In the genomic region with DNA sequence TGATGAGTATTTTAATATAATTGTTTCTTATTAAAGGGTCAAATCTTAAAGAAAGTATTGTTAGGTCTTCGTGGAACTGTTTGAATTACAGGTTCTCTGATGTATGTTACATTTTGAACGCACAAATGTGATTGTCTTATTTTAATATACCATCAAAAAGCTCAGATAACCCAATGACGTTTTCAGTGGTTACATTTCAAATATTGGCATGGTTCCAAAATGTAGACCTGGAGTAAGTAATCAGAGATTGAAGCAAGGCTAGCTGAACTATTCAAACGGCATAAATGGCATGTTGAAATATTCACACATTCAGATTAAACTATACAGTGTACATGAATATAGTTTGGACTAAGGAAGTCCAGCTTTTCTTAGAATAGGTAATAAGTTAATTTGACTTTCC, we compare ENCODE assay signal across 22 cellular contexts.
"Had no signal": no experiment of that assay in that cellular context is flagged by ENCODE, and none has a peak within 500 bp of the region (broad histone marks: within the 10 kb centered on the region; RNA-seq: fewer than 3 reads in every experiment).

No MANE protein-coding gene starts in this region.

- H3K4me3 ChIP-seq: hepatocyte, left ventricle myocardium inferior, lower lobe of right lung, spleen, tibial artery, upper lobe of left lung, uterus had no signal

- H3K36me3 ChIP-seq: left ventricle myocardium inferior, lower lobe of right lung, spleen, tibial artery, upper lobe of left lung, uterus had no signal

- ATAC-seq: left cardiac atrium; lower lobe of right lung; natural killer cell; sciatic nerve; stimulated activated memory B cell treated with anti-CD40 and anti-IgM and Interleukin-4, amounts not matched to agents 10 μg/mL and 1 μg/mL and 100 μg/mL, for 72 hours had no signal

- H3K9me3 Mint-ChIP-seq: memory B cell; mesothelial cell of epicardium; natural killer cell; neural crest cell; stimulated activated memory B cell treated with anti-CD40 and anti-IgM and Interleukin-4, amounts not matched to agents 10 μg/mL and 1 μg/mL and 100 μg/mL, for 72 hours; stimulated activated naive CD8-positive, alpha-beta T cell treated with anti-CD3 and anti-CD28 coated beads, Interleukin-15, Interleukin-2, amounts not matched to agents 100 ng/mL and 50 ng/mL, for 24 hours had no signal

- H3K9me3 ChIP-seq: left ventricle myocardium inferior, lower lobe of right lung, spleen, tibial artery, upper lobe of left lung, uterus had no signal

- H3K27me3 Mint-ChIP-seq: memory B cell; stimulated activated memory B cell treated with anti-CD40 and anti-IgM and Interleukin-4, amounts not matched to agents 10 μg/mL and 1 μg/mL and 100 μg/mL, for 72 hours; stimulated activated naive CD8-positive, alpha-beta T cell treated with anti-CD3 and anti-CD28 coated beads, Interleukin-15, Interleukin-2, amounts not matched to agents 100 ng/mL and 50 ng/mL, for 24 hours had no signal

- H3K4me1 ChIP-seq: lower lobe of right lung, spleen, tibial artery, upper lobe of left lung, uterus had no signal

- H3K4me1 Mint-ChIP-seq: memory B cell; stimulated activated memory B cell treated with anti-CD40 and anti-IgM and Interleukin-4, amounts not matched to agents 10 μg/mL and 1 μg/mL and 100 μg/mL, for 72 hours had no signal

- H3K27ac Mint-ChIP-seq: memory B cell; mesothelial cell of epicardium; natural killer cell; stimulated activated memory B cell treated with anti-CD40 and anti-IgM and Interleukin-4, amounts not matched to agents 10 μg/mL and 1 μg/mL and 100 μg/mL, for 72 hours; stimulated activated naive CD8-positive, alpha-beta T cell treated with anti-CD3 and anti-CD28 coated beads, Interleukin-15, Interleukin-2, amounts not matched to agents 100 ng/mL and 50 ng/mL, for 24 hours had no signal

- H3K27me3 ChIP-seq: hepatocyte, spleen, tibial artery, upper lobe of left lung, uterus had no signal

- DNase-seq: effector CD4-positive, alpha-beta T cell; foreskin melanocyte; head of caudate nucleus; kidney; left cardiac atrium; left ventricle myocardium inferior; lower lobe of right lung; natural killer cell; spleen; stimulated activated CD4-positive, alpha-beta T cell treated with anti-CD3 and anti-CD28 coated beads, Interleukin-15, amount 100 ng/mL, for 24 hours; stimulated activated CD4-positive, alpha-beta T cell treated with anti-CD3 and anti-CD28 coated beads, Interleukin-1b, Interleukin-23, amount 100 ng/mL, for 48 hours; stimulated activated CD4-positive, alpha-beta T cell treated with anti-CD3 and anti-CD28 coated beads, Interleukin-4, amount 100 ng/mL, for 24 hours; tibial artery; uterus had no signal

- H3K4me3 Mint-ChIP-seq: memory B cell; mesothelial cell of epicardium; natural killer cell; neural crest cell; stimulated activated memory B cell treated with anti-CD40 and anti-IgM and Interleukin-4, amounts not matched to agents 10 μg/mL and 1 μg/mL and 100 μg/mL, for 72 hours; stimulated activated naive CD8-positive, alpha-beta T cell treated with anti-CD3 and anti-CD28 coated beads, Interleukin-15, Interleukin-2, amounts not matched to agents 100 ng/mL and 50 ng/mL, for 24 hours had no signal

- H3K27ac ChIP-seq: hepatocyte, left ventricle myocardium inferior, lower lobe of right lung, spleen, tibial artery, upper lobe of left lung, uterus had no signal

- H3K36me3 Mint-ChIP-seq: mesothelial cell of epicardium, natural killer cell had no signal
